13 cellular contexts compared by ENCODE assay signal in the genomic region with DNA sequence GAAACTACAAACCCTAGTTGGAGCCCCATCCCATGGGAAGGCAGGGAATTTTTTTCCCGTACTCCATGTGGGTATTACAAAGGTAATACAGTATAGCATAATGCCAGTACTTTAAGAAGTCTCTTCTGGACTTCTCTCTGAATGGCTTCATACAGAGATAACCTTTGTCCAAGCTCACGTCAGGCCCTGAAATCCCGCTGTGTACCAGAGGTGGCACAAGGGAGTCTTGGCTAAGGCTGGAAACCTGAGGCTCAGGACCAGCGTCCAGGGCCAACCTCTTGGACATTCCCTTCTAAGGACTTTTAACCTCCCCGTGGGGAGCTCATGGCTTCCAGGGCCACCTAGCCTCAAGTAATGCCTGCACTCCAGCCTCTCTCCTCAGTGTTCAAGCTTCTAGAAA.
A peak's percentile ranks its signal among the peaks of the same experiment; 100 is the strongest.
DNase-seq lines count a peak whose midpoint lies in the region; ATAC-seq and TF ChIP-seq lines count a peak whose summit lies in the region.
"Had no signal": no experiment of that assay in that cellular context is flagged by ENCODE, and none has a peak within 500 bp of the region (broad histone marks: within the 10 kb centered on the region; RNA-seq: fewer than 3 reads in every experiment).

No MANE protein-coding gene starts in this region.

- no peaks in the 10 kb centered on the region for H3K27me3 ChIP-seq in liver (ENCODE audit: control insufficient read depth in 4 of 4, insufficient read depth in 4 of 4, low read length in 3 of 4)

- TF ChIP-seq CTCF in liver (IDR thresholded peaks at IDR 0.05; ENCODE audit: low read depth, low read length, missing input control), result peak; percentile 3
- TF ChIP-seq CTCF in GM10248 (IDR thresholded peaks at IDR 0.05; ENCODE audit: control extremely low read depth, extremely low read depth, low read depth, missing control alignments), result no peak

- TF ChIP-seq RAD21 in liver (IDR thresholded peaks at IDR 0.05), result no peak

- no peaks in the 10 kb centered on the region for H3K4me1 ChIP-seq in liver (ENCODE audit: control insufficient read depth in 4 of 4, insufficient read depth in 4 of 4, low read length in 3 of 4)

- CTCF ChIA-PET in GM10248 (lab: Yijun Ruan, JAX), result interaction anchor here (1.1 kb wide), 1 partner anchor 28 kb away, joined by 4 read pairs; no protein-coding TSS in a partner anchor

- WGBS in liver, result 48% methylated on average over 5 of the region's 5 CpGs

- H3K4me3 ChIP-seq in liver (ENCODE audit: low read depth in 1 of 3, low read length in 3 of 3), result no peak overlapping the region
- H3K4me3 ChIP-seq: coronary artery, skin epidermis had no signal

- no peaks in the 10 kb centered on the region for H3K36me3 ChIP-seq in liver (ENCODE audit: control insufficient read depth in 4 of 4, insufficient read depth in 3 of 4, low read depth in 1 of 4, low read length in 3 of 4)

- ATAC-seq in HG03095 (IDR thresholded peaks at IDR 0.05; ENCODE audit: unreplicated experiment), result no peak
- ATAC-seq: activated CD4-positive, alpha-beta T cell treated with anti-CD3 and anti-CD28 coated beads for 36 hours had no signal

- no peak overlapping the region for H3K9ac ChIP-seq in liver (ENCODE audit: low read depth in 1 of 2, low read length in 2 of 2)

- DNase-seq in EH (ENCODE audit: low read depth) (peak; percentile 1), HuH-7 (ENCODE audit: low spot score) (peak; percentile 30), astrocyte of the hippocampus (ENCODE audit: low read depth, low spot score) (peak; percentile 1), cortex of kidney (lab: John Stamatoyannopoulos, UW) (no peak), ureter (ENCODE audit: low spot score) (no peak), GM10248 (ENCODE audit: extremely low spot score) (no peak)
- DNase-seq: activated CD4-positive, alpha-beta T cell treated with anti-CD3 and anti-CD28 coated beads for 36 hours; COR-L47; NCI-H187 had no signal

- H3K9me3 ChIP-seq in liver (ENCODE audit: control insufficient read depth in 4 of 4, low read length in 3 of 4), result no peaks in the 10 kb centered on the region

- H3K27ac ChIP-seq in liver (ENCODE audit: low read depth in 1 of 2, low read length in 2 of 2), result no peak overlapping the region
- H3K27ac ChIP-seq: coronary artery, skin epidermis had no signal

- POLR2A ChIA-PET in GM10248 (lab: Yijun Ruan, JAX), result no interaction called here

TF ChIP-seq in liver, 16 proteins besides CTCF, POLR2A, EP300 and RAD21:
- TF ChIP-seq HNF4A (conservative IDR thresholded peaks at IDR 0.05) (no peak), YY1 (IDR thresholded peaks at IDR 0.05) (no peak)

Comparison
In these comparisons a context has a peak if more than half of its experiments do, and no peak if none do; other contexts are left out.
1. DNase-seq: peak in EH (single experiment), HuH-7 (single experiment) and astrocyte of the hippocampus (single experiment); none in cortex of kidney (single experiment), ureter (single experiment) and GM10248 (single experiment).